In genomic region chr6:163001341-163001740, GRCh38 we compare ENCODE assay signal across 11 cellular contexts.
DNase-seq lines count a peak whose midpoint lies in the region; ATAC-seq lines count a peak whose summit lies in the region.
"Had no signal": no experiment of that assay in that cellular context is flagged by ENCODE, and none has a peak within 500 bp of the region (broad histone marks: within the 10 kb centered on the region; RNA-seq: fewer than 3 reads in every experiment).

No MANE protein-coding gene starts in this region.

- peaks cover 9 to 12% of the 10 kb centered on the region in 2 donors for H3K9me3 Mint-ChIP-seq in stimulated activated naive CD8-positive, alpha-beta T cell treated with anti-CD3 and anti-CD28 coated beads, Interleukin-15, amount 100 ng/mL, for 72 hours

- DNase-seq in stimulated activated naive CD8-positive, alpha-beta T cell treated with anti-CD3 and anti-CD28 coated beads, Interleukin-15, amount 100 ng/mL, for 72 hours: no peak
- no peak for DNase-seq in stimulated activated naive CD8-positive, alpha-beta T cell treated with anti-CD3 and anti-CD28 coated beads, Interleukin-15, Interleukin-2, amounts not matched to agents 100 U/mL and 50 U/mL, for 24 hours
- DNase-seq in Jurkat, Clone E6-1 (ENCODE audit: low read depth, low spot score): peak; percentile 3
- no peak for DNase-seq in medulla oblongata (ENCODE audit: extremely low spot score)
- DNase-seq in EL: no peak
- no peak for DNase-seq in activated effector memory CD4-positive, alpha-beta T cell treated with anti-CD3 and anti-CD28 coated beads, Interleukin-2, amount 50 U/mL, for 16 hours
- no peak for DNase-seq in HuH-7 (ENCODE audit: low spot score)
- DNase-seq: KBM-7, Peyer's patch, transverse colon had no signal

- no peak overlapping the region for H3K27ac Mint-ChIP-seq in stimulated activated naive CD8-positive, alpha-beta T cell treated with anti-CD3 and anti-CD28 coated beads, Interleukin-15, amount 100 ng/mL, for 72 hours

- no peak overlapping the region for H3K4me3 Mint-ChIP-seq in stimulated activated naive CD8-positive, alpha-beta T cell treated with anti-CD3 and anti-CD28 coated beads, Interleukin-15, amount 100 ng/mL, for 72 hours

- no peaks in the 10 kb centered on the region for H3K4me1 Mint-ChIP-seq in stimulated activated naive CD8-positive, alpha-beta T cell treated with anti-CD3 and anti-CD28 coated beads, Interleukin-15, amount 100 ng/mL, for 72 hours

- H3K4me3 ChIP-seq in Jurkat, Clone E6-1 (ENCODE audit: low read length): no peak overlapping the region
- H3K4me3 ChIP-seq: Peyer's patch, transverse colon had no signal

- ATAC-seq in stimulated activated naive CD8-positive, alpha-beta T cell treated with anti-CD3 and anti-CD28 coated beads, Interleukin-15, amount 100 ng/mL, for 72 hours: peak; percentile 57
- ATAC-seq in stimulated activated naive CD8-positive, alpha-beta T cell treated with anti-CD3 and anti-CD28 coated beads, Interleukin-15, Interleukin-2, amounts not matched to agents 100 U/mL and 50 U/mL, for 24 hours: no peak
- peak; percentile 85 for ATAC-seq in HG02840 (IDR thresholded peaks at IDR 0.05; ENCODE audit: low FRiP score, unreplicated experiment)

- no peaks in the 10 kb centered on the region for H3K27me3 Mint-ChIP-seq in stimulated activated naive CD8-positive, alpha-beta T cell treated with anti-CD3 and anti-CD28 coated beads, Interleukin-15, amount 100 ng/mL, for 72 hours
